ENCODE assay signal across 23 cellular contexts in the genomic region with DNA sequence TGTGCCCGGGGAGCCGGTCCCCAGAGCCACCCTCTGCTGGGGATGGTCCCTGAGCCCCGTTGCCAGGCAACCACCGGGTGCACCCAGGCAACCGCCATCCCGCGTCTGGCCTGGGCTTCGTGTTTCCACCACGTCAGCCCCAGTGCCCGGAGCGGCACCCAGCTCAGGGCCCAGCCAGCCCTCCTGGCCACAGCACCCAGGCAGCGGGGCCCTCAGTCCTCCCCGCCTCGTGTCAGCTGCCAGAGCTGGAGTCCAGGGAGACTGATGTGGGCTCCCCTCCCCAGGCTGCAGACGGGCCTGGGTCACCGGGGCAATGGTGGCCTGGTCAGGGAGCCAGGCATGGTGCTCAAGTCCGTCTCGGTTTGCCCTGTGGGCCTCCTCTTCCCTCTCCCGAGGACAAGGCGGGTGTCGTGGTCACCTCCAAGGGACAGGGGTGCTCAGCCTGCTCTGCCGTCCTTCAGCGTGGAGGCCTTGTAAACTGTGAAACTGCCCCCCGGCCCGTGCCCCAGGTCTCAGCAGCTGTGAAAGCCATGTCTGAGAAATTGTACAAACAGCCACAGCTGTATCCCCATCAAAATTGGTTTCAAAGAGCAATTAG.
DNase-seq lines count a peak whose midpoint lies in the region; ATAC-seq and TF ChIP-seq lines count a peak whose summit lies in the region.
"Had no signal": no experiment of that assay in that cellular context is flagged by ENCODE, and none has a peak within 500 bp of the region (broad histone marks: within the 10 kb centered on the region; RNA-seq: fewer than 3 reads in every experiment).

No MANE protein-coding gene starts in this region.

- TF ChIP-seq CTCF in GM23338 (conservative IDR thresholded peaks at IDR 0.05; ENCODE audit: low read depth in 2 of 2) = no peak

- H3K79me2 ChIP-seq in GM23338 (replicated peaks; ENCODE audit: insufficient read depth) = no peaks in the 10 kb centered on the region

- no peaks in the 10 kb centered on the region for H3K36me3 ChIP-seq in GM23338 (ENCODE audit: insufficient read depth)
- H3K36me3 ChIP-seq: gastrocnemius medialis, pancreas had no signal

- H3K27ac Mint-ChIP-seq in GM23338 = no peak overlapping the region
- H3K27ac Mint-ChIP-seq: H9; memory B cell; naive B cell; T-helper 1 cell treated with Interleukin-12 subunit alpha and Interleukin-12 subunit beta and Interleukin-4 antibody, amounts not matched to agents 30 μg/mL and 1 μg/mL, for 36 hours had no signal

- no peaks in the 10 kb centered on the region for H3K27me3 ChIP-seq in GM23338 (ENCODE audit: insufficient read depth)

- H3F3A ChIP-seq in GM23338 (replicated peaks; ENCODE audit: low read depth) = no peaks in the 10 kb centered on the region

- no peaks in the 10 kb centered on the region for H3K9me2 ChIP-seq in GM23338 (ENCODE audit: insufficient read depth)

- H3K4me1 ChIP-seq in GM23338 (ENCODE audit: insufficient read depth) = no peaks in the 10 kb centered on the region
- H3K4me1 ChIP-seq: gastrocnemius medialis, pancreas had no signal

- peaks cover 7% of the 10 kb centered on the region; the same call in 1 of the 3 replicates for H3K9me3 Mint-ChIP-seq in GM23338
- H3K9me3 Mint-ChIP-seq: T-helper 1 cell treated with Interleukin-12 subunit alpha and Interleukin-12 subunit beta and Interleukin-4 antibody, amounts not matched to agents 30 μg/mL and 1 μg/mL, for 36 hours had no signal

- in situ Hi-C loops in ACHN (cut with HindIII; ENCODE audit: low pct_ligation_motif_present, low pct_unique_long_range_greater_than_20kb, low sequenced_read_pairs) = no loop called here

- no peaks in the 10 kb centered on the region for H4K20me1 ChIP-seq in GM23338 (replicated peaks; ENCODE audit: insufficient read depth)

- H3K4me1 Mint-ChIP-seq in GM23338 = no peaks in the 10 kb centered on the region; the same call in 2 of the 3 replicates

- peaks cover 12% of the 10 kb centered on the region for H3K27me3 Mint-ChIP-seq in GM23338 (ENCODE audit: insufficient read depth, low read depth, poor library complexity)

- H3K4me2 ChIP-seq in GM23338 = no peak overlapping the region

- H2AFZ ChIP-seq in GM23338 = no peak overlapping the region

- H3K4me3 Mint-ChIP-seq in GM23338 = no peak overlapping the region
- H3K4me3 Mint-ChIP-seq: H9; memory B cell; naive B cell; T-helper 1 cell treated with Interleukin-12 subunit alpha and Interleukin-12 subunit beta and Interleukin-4 antibody, amounts not matched to agents 30 μg/mL and 1 μg/mL, for 36 hours had no signal

- H3K36me3 Mint-ChIP-seq in GM23338 (ENCODE audit: low read depth) = no peaks in the 10 kb centered on the region

- ATAC-seq in GM23338 = peak; percentile 19
- ATAC-seq: esophagus mucosa, gastrocnemius medialis had no signal

- DNase-seq in NCI-H748 (lab: John Stamatoyannopoulos, UW; ENCODE audit: unreplicated experiment) (peak; percentile 86), NCI-H748 treated with DMSO at 0.1 percent for 48 hours (lab: John Stamatoyannopoulos, UW) (no peak), GM23338 (ENCODE audit: low spot score) (no peak), NCI-H69 (lab: John Stamatoyannopoulos, UW) (peak; percentile 70), retina (peak; percentile 71), hippocampal formation (lab: John Stamatoyannopoulos, UW) (no peak), ACHN (no peak)
- DNase-seq: activated CD4-positive, alpha-beta T cell treated with anti-CD3 and anti-CD28 coated beads, Interleukin-2, amount 50 U/mL, for 1 hour; activated CD8-positive, alpha-beta memory T cell treated with anti-CD3 and anti-CD28 coated beads, Interleukin-2, amount 50 U/mL, for 48 hours; AML-193; cerebellar nuclear complex; DND-41; effector CD4-positive, alpha-beta T cell; gastrocnemius medialis; H9; naive B cell; Right ventricle myocardium superior; stimulated activated naive CD4-positive, alpha-beta T cell had no signal

- H3K27ac ChIP-seq in GM23338 (ENCODE audit: low read depth) = no peak overlapping the region
- H3K27ac ChIP-seq: gastrocnemius medialis, pancreas, VCaP had no signal

- no peak overlapping the region for H3K4me3 ChIP-seq in GM23338
- H3K4me3 ChIP-seq: gastrocnemius medialis, pancreas had no signal

TF ChIP-seq in GM23338, 12 proteins besides CTCF, POLR2A, EP300 and RAD21 (continues in another document):
- TF ChIP-seq CREB1 (CRISPR knock-in tag; IDR thresholded peaks at IDR 0.05; ENCODE audit: low read depth) (no peak), EZH2 (IDR thresholded peaks at IDR 0.05; ENCODE audit: low read depth, unreplicated experiment) (no peak), ZNF114 (CRISPR knock-in tag; IDR thresholded peaks at IDR 0.05) (no peak), NANOG (IDR thresholded peaks at IDR 0.05; ENCODE audit: borderline replicate concordance) (no peak), ZNF331 (CRISPR knock-in tag; IDR thresholded peaks at IDR 0.05; ENCODE audit: low read depth) (no peak), STAT1 (IDR thresholded peaks at IDR 0.05; ENCODE audit: unreplicated experiment) (no peak), JUNB (IDR thresholded peaks at IDR 0.05; ENCODE audit: unreplicated experiment) (no peak), EZH2phosphoT487 (IDR thresholded peaks at IDR 0.05; ENCODE audit: unreplicated experiment) (no peak)
- TF ChIP-seq, protein P1, sequence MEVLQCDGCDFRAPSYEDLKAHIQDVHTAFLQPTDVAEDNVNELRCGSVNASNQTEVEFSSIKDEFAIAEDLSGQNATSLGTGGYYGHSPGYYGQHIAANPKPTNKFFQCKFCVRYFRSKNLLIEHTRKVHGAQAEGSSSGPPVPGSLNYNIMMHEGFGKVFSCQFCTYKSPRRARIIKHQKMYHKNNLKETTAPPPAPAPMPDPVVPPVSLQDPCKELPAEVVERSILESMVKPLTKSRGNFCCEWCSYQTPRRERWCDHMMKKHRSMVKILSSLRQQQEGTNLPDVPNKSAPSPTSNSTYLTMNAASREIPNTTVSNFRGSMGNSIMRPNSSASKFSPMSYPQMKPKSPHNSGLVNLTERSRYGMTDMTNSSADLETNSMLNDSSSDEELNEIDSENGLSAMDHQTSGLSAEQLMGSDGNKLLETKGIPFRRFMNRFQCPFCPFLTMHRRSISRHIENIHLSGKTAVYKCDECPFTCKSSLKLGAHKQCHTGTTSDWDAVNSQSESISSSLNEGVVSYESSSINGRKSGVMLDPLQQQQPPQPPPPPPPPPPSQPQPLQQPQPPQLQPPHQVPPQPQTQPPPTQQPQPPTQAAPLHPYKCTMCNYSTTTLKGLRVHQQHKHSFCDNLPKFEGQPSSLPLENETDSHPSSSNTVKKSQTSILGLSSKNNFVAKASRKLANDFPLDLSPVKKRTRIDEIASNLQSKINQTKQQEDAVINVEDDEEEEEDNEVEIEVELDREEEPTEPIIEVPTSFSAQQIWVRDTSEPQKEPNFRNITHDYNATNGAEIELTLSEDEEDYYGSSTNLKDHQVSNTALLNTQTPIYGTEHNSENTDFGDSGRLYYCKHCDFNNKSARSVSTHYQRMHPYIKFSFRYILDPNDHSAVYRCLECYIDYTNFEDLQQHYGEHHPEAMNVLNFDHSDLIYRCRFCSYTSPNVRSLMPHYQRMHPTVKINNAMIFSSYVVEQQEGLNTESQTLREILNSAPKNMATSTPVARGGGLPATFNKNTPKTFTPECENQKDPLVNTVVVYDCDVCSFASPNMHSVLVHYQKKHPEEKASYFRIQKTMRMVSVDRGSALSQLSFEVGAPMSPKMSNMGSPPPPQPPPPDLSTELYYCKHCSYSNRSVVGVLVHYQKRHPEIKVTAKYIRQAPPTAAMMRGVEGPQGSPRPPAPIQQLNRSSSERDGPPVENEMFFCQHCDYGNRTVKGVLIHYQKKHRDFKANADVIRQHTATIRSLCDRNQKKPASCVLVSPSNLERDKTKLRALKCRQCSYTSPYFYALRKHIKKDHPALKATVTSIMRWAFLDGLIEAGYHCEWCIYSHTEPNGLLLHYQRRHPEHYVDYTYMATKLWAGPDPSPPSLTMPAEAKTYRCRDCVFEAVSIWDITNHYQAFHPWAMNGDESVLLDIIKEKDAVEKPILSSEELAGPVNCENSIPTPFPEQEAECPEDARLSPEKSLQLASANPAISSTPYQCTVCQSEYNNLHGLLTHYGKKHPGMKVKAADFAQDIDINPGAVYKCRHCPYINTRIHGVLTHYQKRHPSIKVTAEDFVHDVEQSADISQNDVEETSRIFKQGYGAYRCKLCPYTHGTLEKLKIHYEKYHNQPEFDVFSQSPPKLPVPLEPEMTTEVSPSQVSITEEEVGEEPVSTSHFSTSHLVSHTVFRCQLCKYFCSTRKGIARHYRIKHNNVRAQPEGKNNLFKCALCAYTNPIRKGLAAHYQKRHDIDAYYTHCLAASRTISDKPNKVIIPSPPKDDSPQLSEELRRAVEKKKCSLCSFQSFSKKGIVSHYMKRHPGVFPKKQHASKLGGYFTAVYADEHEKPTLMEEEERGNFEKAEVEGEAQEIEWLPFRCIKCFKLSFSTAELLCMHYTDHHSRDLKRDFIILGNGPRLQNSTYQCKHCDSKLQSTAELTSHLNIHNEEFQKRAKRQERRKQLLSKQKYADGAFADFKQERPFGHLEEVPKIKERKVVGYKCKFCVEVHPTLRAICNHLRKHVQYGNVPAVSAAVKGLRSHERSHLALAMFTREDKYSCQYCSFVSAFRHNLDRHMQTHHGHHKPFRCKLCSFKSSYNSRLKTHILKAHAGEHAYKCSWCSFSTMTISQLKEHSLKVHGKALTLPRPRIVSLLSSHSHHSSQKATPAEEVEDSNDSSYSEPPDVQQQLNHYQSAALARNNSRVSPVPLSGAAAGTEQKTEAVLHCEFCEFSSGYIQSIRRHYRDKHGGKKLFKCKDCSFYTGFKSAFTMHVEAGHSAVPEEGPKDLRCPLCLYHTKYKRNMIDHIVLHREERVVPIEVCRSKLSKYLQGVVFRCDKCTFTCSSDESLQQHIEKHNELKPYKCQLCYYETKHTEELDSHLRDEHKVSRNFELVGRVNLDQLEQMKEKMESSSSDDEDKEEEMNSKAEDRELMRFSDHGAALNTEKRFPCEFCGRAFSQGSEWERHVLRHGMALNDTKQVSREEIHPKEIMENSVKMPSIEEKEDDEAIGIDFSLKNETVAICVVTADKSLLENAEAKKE (CRISPR knock-in tag; IDR thresholded peaks at IDR 0.05) = no peak
- TF ChIP-seq, protein P2, sequence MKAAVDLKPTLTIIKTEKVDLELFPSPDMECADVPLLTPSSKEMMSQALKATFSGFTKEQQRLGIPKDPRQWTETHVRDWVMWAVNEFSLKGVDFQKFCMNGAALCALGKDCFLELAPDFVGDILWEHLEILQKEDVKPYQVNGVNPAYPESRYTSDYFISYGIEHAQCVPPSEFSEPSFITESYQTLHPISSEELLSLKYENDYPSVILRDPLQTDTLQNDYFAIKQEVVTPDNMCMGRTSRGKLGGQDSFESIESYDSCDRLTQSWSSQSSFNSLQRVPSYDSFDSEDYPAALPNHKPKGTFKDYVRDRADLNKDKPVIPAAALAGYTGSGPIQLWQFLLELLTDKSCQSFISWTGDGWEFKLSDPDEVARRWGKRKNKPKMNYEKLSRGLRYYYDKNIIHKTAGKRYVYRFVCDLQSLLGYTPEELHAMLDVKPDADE (IDR thresholded peaks at IDR 0.05) = no peak

Comparison
In these comparisons a context has a peak if more than half of its experiments do, and no peak if none do; other contexts are left out.
1. DNase-seq: peak in NCI-H748 (single experiment), NCI-H69 (single experiment) and retina (single experiment); none in NCI-H748 treated with DMSO at 0.1 percent for 48 hours (single experiment), GM23338 (single experiment), hippocampal formation (0 of 2) and ACHN (single experiment).